In the genomic region with DNA sequence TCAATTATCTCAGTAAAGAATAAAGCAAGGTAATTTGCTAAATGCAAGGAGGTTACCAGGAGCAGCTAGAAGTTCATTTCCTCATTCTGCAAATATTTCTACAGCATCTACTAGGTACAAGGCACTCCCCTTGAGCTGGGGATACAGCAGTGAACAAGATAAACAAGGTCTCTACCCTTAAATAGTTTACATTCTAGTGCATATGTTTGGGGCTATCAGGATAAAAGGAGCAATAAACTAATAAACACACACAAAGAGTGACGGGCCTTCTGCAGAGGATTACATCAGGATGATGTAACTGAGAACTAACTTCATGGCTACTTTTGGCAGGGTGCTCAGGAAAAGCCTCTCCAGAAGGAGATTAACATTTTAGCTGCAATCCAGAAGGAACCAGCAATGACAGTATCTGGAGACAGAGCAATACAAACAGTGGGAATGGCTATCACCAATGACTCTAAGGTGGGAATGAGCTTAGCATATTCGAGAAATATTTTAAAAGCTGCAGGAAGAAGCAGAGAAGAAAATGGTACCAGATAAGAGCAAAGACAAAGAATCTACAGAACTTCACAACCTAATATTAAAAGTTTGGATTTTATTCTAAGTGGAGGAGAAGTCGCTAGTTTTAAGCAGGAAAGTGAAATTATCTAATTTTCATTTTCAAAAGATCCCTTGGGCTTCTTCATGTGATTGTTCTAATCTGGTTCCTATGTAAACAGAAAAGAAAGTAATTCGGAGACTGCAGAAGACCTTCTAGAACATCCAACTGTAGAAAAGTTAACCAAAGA, we compare ENCODE assay signal across 9 cellular contexts. TPM values are rescaled to one million over a fixed set of nuclear protein-coding genes. Genes with fewer than 3 reads are reported as not detected.
DNase-seq lines count a peak whose midpoint lies in the region; ATAC-seq and TF ChIP-seq lines count a peak whose summit lies in the region.
"Had no signal": no experiment of that assay in that cellular context is flagged by ENCODE, and none has a peak within 500 bp of the region (broad histone marks: within the 10 kb centered on the region; RNA-seq: fewer than 3 reads in every experiment).

No MANE protein-coding gene starts in this region.

- H3K4me3 ChIP-seq in MG63 (no peak overlapping the region), osteoblast (ENCODE audit: insufficient read depth, low read length) (no peak overlapping the region)

- H3K36me3 ChIP-seq in MG63 (peaks cover 6% of the 10 kb centered on the region; the same call in 1 of the 2 replicates), osteoblast (ENCODE audit: insufficient read depth, low read length) (peaks cover 5% of the 10 kb centered on the region)

- peak overlapping the region; percentile 62 for H3K27ac ChIP-seq in osteoblast (ENCODE audit: low read depth, low read length)

- TF ChIP-seq CTCF in osteoblast (IDR thresholded peaks at IDR 0.05; ENCODE audit: extremely low read depth, low read depth, low read length), result no peak
- TF ChIP-seq CTCF in GM10266 (IDR thresholded peaks at IDR 0.05; ENCODE audit: control insufficient read depth, insufficient read depth, low read depth, missing control alignments), result no peak

- no peaks in the 10 kb centered on the region for H4K20me1 ChIP-seq in osteoblast (ENCODE audit: insufficient read depth, low read length)

- no peaks in the 10 kb centered on the region for H3K27me3 ChIP-seq in MG63
- H3K27me3 ChIP-seq in osteoblast (ENCODE audit: insufficient read depth, low read length), result no peaks in the 10 kb centered on the region

- DNase-seq in EH (ENCODE audit: low read depth) (peak; percentile 72), MG63 (peak; percentile 57), fibroblast of gingiva (ENCODE audit: low read depth) (peak; percentile 68), osteoblast (ENCODE audit: insufficient read length, low spot score, missing footprints) (peak; percentile 51), GM10266 (ENCODE audit: extremely low spot score) (no peak)
- DNase-seq in NK-92 treated with Interleukin-12 subunit alpha and Interleukin-12 subunit beta, amount 100 ng/mL, for 24 hours (lab: John Stamatoyannopoulos, UW), result no peak
- DNase-seq: hippocampal formation, occipital lobe had no signal

- H3K79me2 ChIP-seq in osteoblast (ENCODE audit: insufficient read depth, low read length), result peaks cover 70% of the 10 kb centered on the region

- H2AFZ ChIP-seq in osteoblast (ENCODE audit: low read length), result no peak overlapping the region

- peaks cover 37% of the 10 kb centered on the region for H3K4me1 ChIP-seq in osteoblast (ENCODE audit: insufficient read depth, low read length)

- ATAC-seq in HG03521 (IDR thresholded peaks at IDR 0.05; ENCODE audit: unreplicated experiment), result no peak

- no peaks in the 10 kb centered on the region for H3K9me3 ChIP-seq in MG63
- H3K9me3 ChIP-seq in osteoblast (ENCODE audit: low read depth, low read length), result no peaks in the 10 kb centered on the region

- H3K4me2 ChIP-seq in osteoblast (ENCODE audit: insufficient read depth, low read length), result peak overlapping the region; percentile 42

RNA-seq across cellular contexts. Expression of a gene that starts 25.8 kb away (rescaled TPM):
- 9.8 and 22.3 TPM in 2 replicates for total RNA-seq in MG63 (2014; rRNA removed; shearing (Covaris generic); ENCODE audit: low replicate concordance)
- 27.1 and 31.8 TPM in 2 replicates for total RNA-seq in osteoblast

Comparison
In these comparisons a context has a peak if more than half of its experiments do, and no peak if none do; other contexts are left out.
1. DNase-seq: peak in EH (single experiment), MG63 (single experiment), fibroblast of gingiva (single experiment) and osteoblast (single experiment); none in NK-92 treated with Interleukin-12 subunit alpha and Interleukin-12 subunit beta, amount 100 ng/mL, for 24 hours (single experiment) and GM10266 (single experiment).